Comparison of ENCODE assay signal across 9 cellular contexts in genomic region chrX:131791608-131792355, GRCh38.
DNase-seq lines count a peak whose midpoint lies in the region; ATAC-seq and TF ChIP-seq lines count a peak whose summit lies in the region.
"Had no signal": no experiment of that assay in that cellular context is flagged by ENCODE, and none has a peak within 500 bp of the region (broad histone marks: within the 10 kb centered on the region; RNA-seq: fewer than 3 reads in every experiment).

No MANE protein-coding gene starts in this region.

- H3K36me3 Mint-ChIP-seq in CD4-positive, CD25-positive, alpha-beta regulatory T cell: no peaks in the 10 kb centered on the region
- peaks cover 38% of the 10 kb centered on the region for H3K36me3 Mint-ChIP-seq in neural crest cell (ENCODE audit: low read depth)
- peaks cover 37% of the 10 kb centered on the region for H3K36me3 Mint-ChIP-seq in activated naive CD4-positive, alpha-beta T cell treated with anti-CD3 and anti-CD28 coated beads for 36 hours (ENCODE audit: low read depth)

- H2AFZ ChIP-seq in Karpas-422 (ENCODE audit: low read length) (no peak overlapping the region), hepatocyte (no peak overlapping the region)

- CTCF ChIA-PET in activated naive CD4-positive, alpha-beta T cell treated with anti-CD3 and anti-CD28 coated beads for 36 hours (lab: Charles Lee): no interaction called here

- no peak for ATAC-seq in CD4-positive, CD25-positive, alpha-beta regulatory T cell (ENCODE audit: low read depth in 2 of 2)
- ATAC-seq in gastrocnemius medialis: no peak

- no peaks in the 10 kb centered on the region for H3K9me3 ChIP-seq in CD4-positive, CD25-positive, alpha-beta regulatory T cell (ENCODE audit: control insufficient read depth in 2 of 2, low read length in 2 of 2)
- H3K9me3 ChIP-seq in Karpas-422 (ENCODE audit: low read length): no peaks in the 10 kb centered on the region
- no peaks in the 10 kb centered on the region for H3K9me3 ChIP-seq in gastrocnemius medialis
- H3K9me3 ChIP-seq in hepatocyte (ENCODE audit: low read depth): no peaks in the 10 kb centered on the region

- H4K20me1 ChIP-seq in Karpas-422 (ENCODE audit: insufficient read depth, low read depth, low read length) (no peaks in the 10 kb centered on the region), hepatocyte (ENCODE audit: insufficient read depth, poor library complexity, severe bottlenecking) (no peaks in the 10 kb centered on the region)

- H3K4me2 ChIP-seq in Karpas-422 (ENCODE audit: low read depth, low read length, poor library complexity, severe bottlenecking): peak overlapping the region; percentile 53
- no peak overlapping the region for H3K4me2 ChIP-seq in hepatocyte

- H3K9me2 ChIP-seq in Karpas-422 (replicated peaks; ENCODE audit: insufficient read depth, low read length) (no peaks in the 10 kb centered on the region), hepatocyte (replicated peaks; ENCODE audit: insufficient read depth) (no peaks in the 10 kb centered on the region)

- in situ Hi-C loops in astrocyte of the spinal cord (cut with HindIII; ENCODE audit: low sequenced_read_pairs): no loop called here
- in situ Hi-C loops in gastrocnemius medialis (cut with MboI; ENCODE audit: low sequenced_read_pairs in 4 of 4): no loop called here

- no peaks in the 10 kb centered on the region for H3K4me1 ChIP-seq in CD4-positive, CD25-positive, alpha-beta regulatory T cell (ENCODE audit: control insufficient read depth, insufficient read depth, low read length, poor library complexity, severe bottlenecking)
- H3K4me1 ChIP-seq in Karpas-422 (ENCODE audit: low read length): peaks cover 20% of the 10 kb centered on the region
- no peaks in the 10 kb centered on the region for H3K4me1 ChIP-seq in gastrocnemius medialis
- no peaks in the 10 kb centered on the region for H3K4me1 ChIP-seq in hepatocyte (ENCODE audit: insufficient read depth)

- H3K27me3 ChIP-seq in CD4-positive, CD25-positive, alpha-beta regulatory T cell (ENCODE audit: control insufficient read depth, insufficient read depth, low read length): no peaks in the 10 kb centered on the region
- no peaks in the 10 kb centered on the region for H3K27me3 ChIP-seq in Karpas-422 (ENCODE audit: low read length)
- H3K27me3 ChIP-seq in gastrocnemius medialis: no peaks in the 10 kb centered on the region
- no peaks in the 10 kb centered on the region for H3K27me3 ChIP-seq in hepatocyte

- peak overlapping the region in 2 of 3 donors; percentile 75 to 83 for H3K27ac Mint-ChIP-seq in CD4-positive, CD25-positive, alpha-beta regulatory T cell
- peak overlapping the region; percentile 7 for H3K27ac Mint-ChIP-seq in neural crest cell (ENCODE audit: unreplicated experiment)
- H3K27ac Mint-ChIP-seq in activated naive CD4-positive, alpha-beta T cell treated with anti-CD3 and anti-CD28 coated beads for 36 hours: no peak overlapping the region

- H3K9me3 Mint-ChIP-seq in CD4-positive, CD25-positive, alpha-beta regulatory T cell: no peaks in the 10 kb centered on the region
- peaks cover 4% of the 10 kb centered on the region for H3K9me3 Mint-ChIP-seq in neural crest cell
- H3K9me3 Mint-ChIP-seq in activated naive CD4-positive, alpha-beta T cell treated with anti-CD3 and anti-CD28 coated beads for 36 hours: no peaks in the 10 kb centered on the region

- H3K4me3 Mint-ChIP-seq in CD4-positive, CD25-positive, alpha-beta regulatory T cell: peak overlapping the region in 3 of 4 donors; percentile 92 to 98 (median 97)
- H3K4me3 Mint-ChIP-seq in neural crest cell: no peak overlapping the region
- no peak overlapping the region for H3K4me3 Mint-ChIP-seq in activated naive CD4-positive, alpha-beta T cell treated with anti-CD3 and anti-CD28 coated beads for 36 hours

- no peak overlapping the region; the same call in 1 of the 2 replicates for H3K9ac ChIP-seq in Karpas-422 (ENCODE audit: low read length)

- no peaks in the 10 kb centered on the region for H3K27me3 Mint-ChIP-seq in CD4-positive, CD25-positive, alpha-beta regulatory T cell
- no peaks in the 10 kb centered on the region for H3K27me3 Mint-ChIP-seq in neural crest cell (ENCODE audit: low read depth)
- no peaks in the 10 kb centered on the region for H3K27me3 Mint-ChIP-seq in activated naive CD4-positive, alpha-beta T cell treated with anti-CD3 and anti-CD28 coated beads for 36 hours (ENCODE audit: low read depth)

- no peaks in the 10 kb centered on the region for H3K36me3 ChIP-seq in CD4-positive, CD25-positive, alpha-beta regulatory T cell (ENCODE audit: control insufficient read depth, insufficient read depth, low read length)
- H3K36me3 ChIP-seq in Karpas-422 (ENCODE audit: insufficient read depth, low read length) (no peaks in the 10 kb centered on the region), gastrocnemius medialis (no peaks in the 10 kb centered on the region), hepatocyte (replicated peaks; ENCODE audit: insufficient read depth, low read depth) (no peaks in the 10 kb centered on the region)

- intact Hi-C loops in gastrocnemius medialis (cut with DNase I; ENCODE audit: low total_unique reads): loop anchor here (1.0 to 2.0 kb wide), 4 partner anchors 23 to 87 kb away; no protein-coding TSS in a partner anchor
- intact Hi-C loops in activated naive CD4-positive, alpha-beta T cell treated with anti-CD3 and anti-CD28 coated beads for 36 hours (cut with micrococcal nuclease): no loop called here

- TF ChIP-seq CTCF in astrocyte of the spinal cord (IDR thresholded peaks at IDR 0.05; ENCODE audit: low read depth, low read length) (no peak), neural crest cell (conservative IDR thresholded peaks at IDR 0.05) (no peak), gastrocnemius medialis (IDR thresholded peaks at IDR 0.05 in 4 of 5, conservative IDR thresholded peaks at IDR 0.05 in 1 of 5) (no peak), hepatocyte (IDR thresholded peaks at IDR 0.05; ENCODE audit: poor library complexity) (no peak)

- 83% methylated on average over 9 of the region's 9 CpGs for WGBS in hepatocyte (ENCODE audit: low lambda C conversion rate, missing lambda C conversion rate)

- peak overlapping the region; percentile 37 for H3K4me3 ChIP-seq in CD4-positive, CD25-positive, alpha-beta regulatory T cell (ENCODE audit: low read depth, low read length)
- peak overlapping the region; percentile 60 for H3K4me3 ChIP-seq in Karpas-422 (ENCODE audit: low read length)
- peak overlapping the region; percentile 41 for H3K4me3 ChIP-seq in astrocyte of the spinal cord (ENCODE audit: low read depth, low read length)
- H3K4me3 ChIP-seq in gastrocnemius medialis: peak overlapping the region in 2 of 4 donors; percentile 55 to 61
- H3K4me3 ChIP-seq in hepatocyte: no peak overlapping the region

- no peak overlapping the region for H3K27ac ChIP-seq in CD4-positive, CD25-positive, alpha-beta regulatory T cell (ENCODE audit: insufficient read depth, low read length, poor library complexity, severe bottlenecking)
- H3K27ac ChIP-seq in Karpas-422 (ENCODE audit: low read length): no peak overlapping the region
- H3K27ac ChIP-seq in gastrocnemius medialis: peak overlapping the region in 2 of 4 donors; percentile 78 to 81
- no peak overlapping the region for H3K27ac ChIP-seq in hepatocyte

- no peak for DNase-seq in CD4-positive, CD25-positive, alpha-beta regulatory T cell
- DNase-seq in Karpas-422 (no peak), astrocyte of the spinal cord (ENCODE audit: low read depth, low spot score) (no peak), neural crest cell (ENCODE audit: low read depth, low spot score) (no peak), Kasumi-1 (lab: John Stamatoyannopoulos, UW) (no peak), gastrocnemius medialis (no peak), hepatocyte (ENCODE audit: low spot score) (no peak)
- DNase-seq in activated naive CD4-positive, alpha-beta T cell treated with anti-CD3 and anti-CD28 coated beads for 36 hours: no peak
- DNase-seq: kidney glomerular epithelial cell had no signal

- H3K79me2 ChIP-seq in Karpas-422 (ENCODE audit: low read length): no peaks in the 10 kb centered on the region
- H3K79me2 ChIP-seq in hepatocyte: no peaks in the 10 kb centered on the region

- peaks cover 0 to 14% (median 0%) of the 10 kb centered on the region in 4 donors for H3K4me1 Mint-ChIP-seq in CD4-positive, CD25-positive, alpha-beta regulatory T cell
- H3K4me1 Mint-ChIP-seq in neural crest cell: no peaks in the 10 kb centered on the region
- no peaks in the 10 kb centered on the region for H3K4me1 Mint-ChIP-seq in activated naive CD4-positive, alpha-beta T cell treated with anti-CD3 and anti-CD28 coated beads for 36 hours (ENCODE audit: low read depth)

- TF ChIP-seq POLR2A in gastrocnemius medialis (IDR thresholded peaks at IDR 0.05): no peak

Comparison
In these comparisons a context has a peak if more than half of its experiments do, and no peak if none do; other contexts are left out.
1. H3K4me3 Mint-ChIP-seq: peak in CD4-positive, CD25-positive, alpha-beta regulatory T cell (3 of 4); none in neural crest cell (single experiment) and activated naive CD4-positive, alpha-beta T cell treated with anti-CD3 and anti-CD28 coated beads for 36 hours (single experiment).